Comparison of ENCODE assay signal across 9 cellular contexts in genomic region chr5:145887976-145888574, GRCh38. TPM values are rescaled to one million over a fixed set of nuclear protein-coding genes. Genes with fewer than 3 reads are reported as not detected.
A peak's percentile ranks its signal among the peaks of the same experiment; 100 is the strongest.
DNase-seq lines count a peak whose midpoint lies in the region; ATAC-seq and TF ChIP-seq lines count a peak whose summit lies in the region.
"Had no signal": no experiment of that assay in that cellular context is flagged by ENCODE, and none has a peak within 500 bp of the region (broad histone marks: within the 10 kb centered on the region; RNA-seq: fewer than 3 reads in every experiment).

No MANE protein-coding gene starts in this region.

- TF ChIP-seq CTCF in RWPE2 (IDR thresholded peaks at IDR 0.05; ENCODE audit: poor library complexity, severe bottlenecking) (peak; percentile 92), omental fat pad (IDR thresholded peaks at IDR 0.05) (no peak)

- H3K4me3 ChIP-seq in RWPE2 (ENCODE audit: severe bottlenecking) = no peak overlapping the region

- DNase-seq in DMS53 treated with DMSO at 0.1 percent for 48 hours (lab: John Stamatoyannopoulos, UW; ENCODE audit: unreplicated experiment) (peak; percentile 76), RWPE2 (ENCODE audit: low spot score) (no peak), fibroblast of the conjunctiva (ENCODE audit: low read depth) (peak; percentile 47), renal cortical epithelial cell (ENCODE audit: low read depth) (peak; percentile 59), omental fat pad (ENCODE audit: low spot score) (no peak), T1000 (lab: John Stamatoyannopoulos, UW) (no peak)
- no peak for DNase-seq in NK-92 treated with Interleukin-12 subunit alpha and Interleukin-12 subunit beta, amount 100 ng/mL, for 24 hours (lab: John Stamatoyannopoulos, UW)
- DNase-seq: naive B cell had no signal

- H3K4me1 ChIP-seq in RWPE2 (ENCODE audit: insufficient read depth, poor library complexity, severe bottlenecking) = no peaks in the 10 kb centered on the region

- H3K36me3 ChIP-seq in RWPE2 (ENCODE audit: low read depth) = no peaks in the 10 kb centered on the region

- H3K27ac ChIP-seq in RWPE2 (ENCODE audit: poor library complexity, severe bottlenecking) = no peak overlapping the region

- peak; percentile 54 for ATAC-seq in HG02678 (IDR thresholded peaks at IDR 0.05; ENCODE audit: unreplicated experiment)
- peak; percentile 97 for ATAC-seq in RWPE2 (ENCODE audit: low read depth)
- no peak for ATAC-seq in omental fat pad (ENCODE audit: low FRiP score)

- H3K9me3 ChIP-seq in RWPE2 (ENCODE audit: severe bottlenecking) = no peaks in the 10 kb centered on the region

- H3K27me3 ChIP-seq in RWPE2 (ENCODE audit: insufficient read depth, poor library complexity, severe bottlenecking) = no peaks in the 10 kb centered on the region

RNA-seq across cellular contexts. Expression of gene GRXCR2, which starts 15.3 kb away (rescaled TPM):
- total RNA-seq in renal cortical epithelial cell (not detected in 2 replicates), omental fat pad (not detected)

RNA-seq across cellular contexts. Expression of gene SH3RF2, which starts 48.3 kb away (rescaled TPM):
- total RNA-seq in renal cortical epithelial cell (7.6 and 8.1 TPM in 2 replicates), omental fat pad (1 to 10 TPM in 3 of 4 donors, under 1 TPM in 1; 0.65 to 4.2 (median 2.1) TPM)

RNA-seq across cellular contexts. Expression of gene PRELID2, which starts 52.9 kb away (rescaled TPM):
- total RNA-seq in renal cortical epithelial cell = 24.8 and 43.1 TPM in 2 replicates
- total RNA-seq in omental fat pad = 10 to 100 TPM in 3 of 4 donors, 1 to 10 TPM in 1; 6.5 to 24.1 (median 12.7) TPM

Comparison
In these comparisons a context has a peak if more than half of its experiments do, and no peak if none do; other contexts are left out.
1. DNase-seq: peak in DMS53 treated with DMSO at 0.1 percent for 48 hours (single experiment), fibroblast of the conjunctiva (single experiment) and renal cortical epithelial cell (single experiment); none in RWPE2 (single experiment), omental fat pad (single experiment), T1000 (single experiment) and NK-92 treated with Interleukin-12 subunit alpha and Interleukin-12 subunit beta, amount 100 ng/mL, for 24 hours (single experiment).